ENCODE assay signal across 9 cellular contexts in genomic region chr7:37833107-37833817, GRCh38. TPM values are rescaled to one million over a fixed set of nuclear protein-coding genes. Genes with fewer than 3 reads are reported as not detected.
DNase-seq lines count a peak whose midpoint lies in the region; ATAC-seq and TF ChIP-seq lines count a peak whose summit lies in the region.
"Had no signal": no experiment of that assay in that cellular context is flagged by ENCODE, and none has a peak within 500 bp of the region (broad histone marks: within the 10 kb centered on the region; RNA-seq: fewer than 3 reads in every experiment).

No MANE protein-coding gene starts in this region.

- peaks cover 0 to 3% (median 0%) of the 10 kb centered on the region in 7 donors for H3K9me3 Mint-ChIP-seq in CD4-positive, CD25-positive, alpha-beta regulatory T cell
- H3K9me3 Mint-ChIP-seq in nephron (no peaks in the 10 kb centered on the region), type B pancreatic cell (no peaks in the 10 kb centered on the region)

- H3K27ac Mint-ChIP-seq in CD4-positive, CD25-positive, alpha-beta regulatory T cell, result peak overlapping the region in 2 of 3 donors; percentile 60 to 71
- H3K27ac Mint-ChIP-seq in nephron, result peak overlapping the region in 2 of 3 experiments; percentile 13 to 14
- no peak overlapping the region for H3K27ac Mint-ChIP-seq in type B pancreatic cell

- H3K27ac ChIP-seq in CD4-positive, CD25-positive, alpha-beta regulatory T cell (ENCODE audit: insufficient read depth, low read length, poor library complexity, severe bottlenecking), result no peak overlapping the region

- H3K4me1 Mint-ChIP-seq in CD4-positive, CD25-positive, alpha-beta regulatory T cell, result peaks cover 0 to 10% (median 9%) of the 10 kb centered on the region in 4 donors
- H3K4me1 Mint-ChIP-seq in nephron, result peaks cover 29% of the 10 kb centered on the region
- no peaks in the 10 kb centered on the region for H3K4me1 Mint-ChIP-seq in type B pancreatic cell (ENCODE audit: unreplicated experiment)

- H3K4me3 ChIP-seq in CD4-positive, CD25-positive, alpha-beta regulatory T cell (ENCODE audit: low read depth, low read length), result peak overlapping the region; percentile 57
- H3K4me3 ChIP-seq in HAP-1 (no peak overlapping the region), fibroblast of pulmonary artery (replicated peaks; ENCODE audit: low read depth, low read length) (peak overlapping the region; percentile 37)

- TF ChIP-seq CTCF in fibroblast of pulmonary artery (IDR thresholded peaks at IDR 0.05; ENCODE audit: low read length, missing control alignments) (peak; percentile 68), nephron (IDR thresholded peaks at IDR 0.05; ENCODE audit: unreplicated experiment in 3 of 3) (peak; percentile 66 to 76 (median 66)), type B pancreatic cell (conservative IDR thresholded peaks at IDR 0.05) (peak; percentile 89)

- H3K4me3 Mint-ChIP-seq in CD4-positive, CD25-positive, alpha-beta regulatory T cell, result peak overlapping the region in 3 of 4 donors; percentile 70 to 85 (median 83)
- H3K4me3 Mint-ChIP-seq in nephron, result peak overlapping the region; percentile 18 to 75 (median 70)
- peak overlapping the region; percentile 77 for H3K4me3 Mint-ChIP-seq in type B pancreatic cell

- peaks cover 3% of the 10 kb centered on the region for H3K27me3 ChIP-seq in CD4-positive, CD25-positive, alpha-beta regulatory T cell (ENCODE audit: control insufficient read depth, insufficient read depth, low read length)
- no peaks in the 10 kb centered on the region for H3K27me3 ChIP-seq in HAP-1 (ENCODE audit: low read depth)

- no peaks in the 10 kb centered on the region for H3K4me1 ChIP-seq in CD4-positive, CD25-positive, alpha-beta regulatory T cell (ENCODE audit: control insufficient read depth, insufficient read depth, low read length, poor library complexity, severe bottlenecking)
- no peaks in the 10 kb centered on the region for H3K4me1 ChIP-seq in HAP-1

- no peaks in the 10 kb centered on the region for H3K36me3 ChIP-seq in CD4-positive, CD25-positive, alpha-beta regulatory T cell (ENCODE audit: control insufficient read depth, insufficient read depth, low read length)
- no peaks in the 10 kb centered on the region for H3K36me3 ChIP-seq in HAP-1 (replicated peaks)

- no peaks in the 10 kb centered on the region for H3K27me3 Mint-ChIP-seq in CD4-positive, CD25-positive, alpha-beta regulatory T cell
- H3K27me3 Mint-ChIP-seq in nephron (ENCODE audit: low read depth) (peaks cover 5% of the 10 kb centered on the region), type B pancreatic cell (peaks cover 15% of the 10 kb centered on the region)

- no peaks in the 10 kb centered on the region for H3K36me3 Mint-ChIP-seq in CD4-positive, CD25-positive, alpha-beta regulatory T cell
- H3K36me3 Mint-ChIP-seq in nephron (ENCODE audit: low read depth) (no peaks in the 10 kb centered on the region), type B pancreatic cell (no peaks in the 10 kb centered on the region)

- ATAC-seq in CD4-positive, CD25-positive, alpha-beta regulatory T cell (ENCODE audit: low read depth in 2 of 2), result peak; percentile 37 to 45
- no peak for ATAC-seq in GM19023 (IDR thresholded peaks at IDR 0.05; ENCODE audit: unreplicated experiment)

- no peaks in the 10 kb centered on the region for H3K9me3 ChIP-seq in CD4-positive, CD25-positive, alpha-beta regulatory T cell (ENCODE audit: control insufficient read depth in 2 of 2, low read length in 2 of 2)
- no peaks in the 10 kb centered on the region for H3K9me3 ChIP-seq in HAP-1

- DNase-seq in CD4-positive, CD25-positive, alpha-beta regulatory T cell, result peak; percentile 9 to 63 (median 46)
- DNase-seq in HAP-1 (ENCODE audit: low spot score in 2 of 2) (peak; percentile 44 to 52), NCI-H82 (lab: John Stamatoyannopoulos, UW) (peak; percentile 80), fibroblast of pulmonary artery (ENCODE audit: low read depth) (peak; percentile 67), type B pancreatic cell (ENCODE audit: extremely low spot score, unreplicated experiment) (no peak)
- DNase-seq in activated T-cell treated with anti-CD3 and anti-CD28 coated beads, Interleukin-2, amount 50 U/mL, for 48 hours, result peak; percentile 46 to 47

- in situ Hi-C loops in HAP-1 (cut with MboI; ENCODE audit: low sequenced_read_pairs), result no loop called here

RNA-seq across cellular contexts. Expression of gene NME8, which starts 15.1 kb away (rescaled TPM):
- total RNA-seq in CD4-positive, CD25-positive, alpha-beta regulatory T cell, result not detected
- not detected for polyA plus RNA-seq in CD4-positive, CD25-positive, alpha-beta regulatory T cell
- total RNA-seq in type B pancreatic cell (ENCODE audit: low replicate concordance), result 0.14 TPM in 1 of 2 replicates, not detected in the other
- total RNA-seq: T-helper 1 cell treated with Interleukin-12 subunit alpha and Interleukin-12 subunit beta and Interleukin-4 antibody, amounts not matched to agents 30 ng/mL and 1 ng/mL, for 36 hours had no signal
